ENCODE assay signal across 2 cellular contexts in the genomic region with DNA sequence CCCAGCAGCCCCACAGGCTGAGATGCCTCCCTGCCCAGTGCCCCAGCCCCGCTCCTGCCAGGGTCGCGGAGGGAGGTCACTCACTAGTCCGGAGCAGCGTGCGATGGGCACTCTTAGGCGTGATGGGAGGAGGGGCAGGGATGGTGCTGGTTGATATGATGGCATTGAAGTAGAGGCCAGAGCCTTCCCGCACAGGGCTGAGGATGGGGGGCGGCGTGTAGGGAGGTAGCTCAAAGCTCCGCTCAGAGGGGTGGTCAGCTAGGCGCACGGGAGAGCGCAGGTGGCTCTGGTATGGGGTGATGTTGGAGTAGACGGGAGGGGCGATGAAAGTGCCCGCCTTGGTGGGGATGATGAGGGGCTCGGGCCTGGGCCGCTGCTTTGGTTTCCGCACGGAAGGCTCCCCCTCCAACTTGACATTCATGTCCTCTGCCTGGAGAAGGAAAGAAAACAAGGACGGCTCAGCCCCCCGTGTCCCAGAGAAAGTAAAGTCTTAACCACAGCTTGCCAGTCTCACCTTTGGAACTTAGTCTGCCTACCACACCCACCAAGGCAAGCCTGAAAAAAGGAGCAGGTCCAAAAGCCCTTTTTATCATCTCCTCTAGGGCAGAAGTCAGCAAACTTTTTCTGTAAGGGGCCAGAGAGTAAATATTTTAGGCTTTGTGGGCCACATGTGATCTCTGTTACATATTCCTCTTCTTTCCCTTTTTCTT.
TF ChIP-seq lines count a peak whose summit lies in the region.

No MANE protein-coding gene starts in this region.

TF ChIP-seq in HepG2, 621 proteins besides CTCF, POLR2A, EP300 and RAD21:
- TF ChIP-seq NCOR1 (IDR thresholded peaks at IDR 0.05; ENCODE audit: borderline replicate concordance, low read length) (no peak), AGO2 (optimal IDR thresholded peaks at IDR 0.05; ENCODE audit: low read depth, low read length) (peak; percentile 43)
- TF ChIP-seq, protein P1, sequence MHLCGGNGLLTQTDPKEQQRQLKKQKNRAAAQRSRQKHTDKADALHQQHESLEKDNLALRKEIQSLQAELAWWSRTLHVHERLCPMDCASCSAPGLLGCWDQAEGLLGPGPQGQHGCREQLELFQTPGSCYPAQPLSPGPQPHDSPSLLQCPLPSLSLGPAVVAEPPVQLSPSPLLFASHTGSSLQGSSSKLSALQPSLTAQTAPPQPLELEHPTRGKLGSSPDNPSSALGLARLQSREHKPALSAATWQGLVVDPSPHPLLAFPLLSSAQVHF (CRISPR knock-in tag; IDR thresholded peaks at IDR 0.05), result no peak
TF ChIP-seq in HepG2: peak in this region for 1.

TF ChIP-seq in GM12891, 5 proteins besides CTCF, POLR2A, EP300 and RAD21:
- no peak for TF ChIP-seq SPI1 (IDR thresholded peaks at IDR 0.05; ENCODE audit: low read depth, low read length)
- no peak for TF ChIP-seq TAF1 (IDR thresholded peaks at IDR 0.05; ENCODE audit: low read depth, low read length)
- TF ChIP-seq PAX5 (IDR thresholded peaks at IDR 0.05; ENCODE audit: insufficient read depth, low read length, severe bottlenecking), result no peak
- no peak for TF ChIP-seq POU2F2 (IDR thresholded peaks at IDR 0.05; ENCODE audit: low read depth, low read length)
- TF ChIP-seq POLR2AphosphoS5 (IDR thresholded peaks at IDR 0.05; ENCODE audit: low read depth, low read length), result no peak
